8 cellular contexts compared by ENCODE assay signal in genomic region chr5:180816608-180817534, GRCh38. TPM values are rescaled to one million over a fixed set of nuclear protein-coding genes. Genes with fewer than 3 reads are reported as not detected.
DNase-seq lines count a peak whose midpoint lies in the region; ATAC-seq and TF ChIP-seq lines count a peak whose summit lies in the region.

No MANE protein-coding gene starts in this region.

- H3K9me3 ChIP-seq in T-helper 17 cell (ENCODE audit: control insufficient read depth, low read length, poor library complexity, severe bottlenecking): no peaks in the 10 kb centered on the region
- H3K9me3 ChIP-seq in right cardiac atrium (ENCODE audit: control insufficient read depth, low read length): no peaks in the 10 kb centered on the region
- no peaks in the 10 kb centered on the region for H3K9me3 ChIP-seq in thyroid gland

- no peak overlapping the region for H3K4me3 ChIP-seq in right cardiac atrium (ENCODE audit: low read length)
- H3K4me3 ChIP-seq in thyroid gland (replicated peaks in 1 of 3): no peak overlapping the region

- peak overlapping the region; percentile 79 for H3K4me3 Mint-ChIP-seq in activated naive CD4-positive, alpha-beta T cell treated with anti-CD3 and anti-CD28 coated beads, Interleukin-2, amount 50 U/mL, for 24 hours
- peak overlapping the region; percentile 72 for H3K4me3 Mint-ChIP-seq in T-helper 17 cell

- H3K27me3 Mint-ChIP-seq in activated naive CD4-positive, alpha-beta T cell treated with anti-CD3 and anti-CD28 coated beads, Interleukin-2, amount 50 U/mL, for 24 hours: no peaks in the 10 kb centered on the region
- no peaks in the 10 kb centered on the region for H3K27me3 Mint-ChIP-seq in T-helper 17 cell

- intact Hi-C loops in right cardiac atrium (cut with DNase I): no loop called here
- intact Hi-C loops in thyroid gland (cut with DNase I): no loop called here

- TF ChIP-seq POLR2A in thyroid gland (IDR thresholded peaks at IDR 0.05): peak in 1 of 2 donors; percentile 40

- no peaks in the 10 kb centered on the region for H3K9me3 Mint-ChIP-seq in activated naive CD4-positive, alpha-beta T cell treated with anti-CD3 and anti-CD28 coated beads, Interleukin-2, amount 50 U/mL, for 24 hours

- H3K36me3 Mint-ChIP-seq in activated naive CD4-positive, alpha-beta T cell treated with anti-CD3 and anti-CD28 coated beads, Interleukin-2, amount 50 U/mL, for 24 hours: no peaks in the 10 kb centered on the region
- H3K36me3 Mint-ChIP-seq in T-helper 17 cell (ENCODE audit: low read depth): no peaks in the 10 kb centered on the region

- H3K27ac ChIP-seq in right cardiac atrium (ENCODE audit: low read length): peak overlapping the region; percentile 80
- peak overlapping the region; percentile 95 to 99 (median 97) for H3K27ac ChIP-seq in thyroid gland

- H3K4me1 Mint-ChIP-seq in activated naive CD4-positive, alpha-beta T cell treated with anti-CD3 and anti-CD28 coated beads, Interleukin-2, amount 50 U/mL, for 24 hours: peaks cover 52% of the 10 kb centered on the region
- peaks cover 34% of the 10 kb centered on the region for H3K4me1 Mint-ChIP-seq in T-helper 17 cell

- no peak for DNase-seq in activated naive CD4-positive, alpha-beta T cell (lab: John Stamatoyannopoulos, UW)
- DNase-seq in T-helper 17 cell: no peak
- DNase-seq in right cardiac atrium: peak; percentile 71 to 84 (median 82)
- DNase-seq in thyroid gland: peak; percentile 49 to 54

- H3K36me3 ChIP-seq in thyroid gland: no peaks in the 10 kb centered on the region

- WGBS in right cardiac atrium: 36% methylated on average over 13 of the region's 13 CpGs
- WGBS in thyroid gland, 2 donors: 25 to 28% methylated on average over 13 of the region's 13 CpGs

- peak in 1 of 6 experiments; percentile 7 for TF ChIP-seq CTCF in thyroid gland (IDR thresholded peaks at IDR 0.05)

- H3K27ac Mint-ChIP-seq in activated naive CD4-positive, alpha-beta T cell treated with anti-CD3 and anti-CD28 coated beads, Interleukin-2, amount 50 U/mL, for 24 hours: peak overlapping the region; percentile 70
- peak overlapping the region; percentile 94 for H3K27ac Mint-ChIP-seq in T-helper 17 cell

- peaks cover 11% of the 10 kb centered on the region for H3K4me1 ChIP-seq in right cardiac atrium (ENCODE audit: control insufficient read depth, insufficient read depth, low read length)
- H3K4me1 ChIP-seq in thyroid gland: peaks cover 56 to 84% of the 10 kb centered on the region in 2 donors

- H3K27me3 ChIP-seq in right cardiac atrium (ENCODE audit: control insufficient read depth, insufficient read depth) (no peaks in the 10 kb centered on the region), thyroid gland (no peaks in the 10 kb centered on the region)

- ATAC-seq in T-helper 17 cell: peak; percentile 68
- peak; percentile 64 to 86 for ATAC-seq in right cardiac atrium
- ATAC-seq in GM19455 (IDR thresholded peaks at IDR 0.05; ENCODE audit: unreplicated experiment): no peak
- ATAC-seq in HG03095 (IDR thresholded peaks at IDR 0.05; ENCODE audit: unreplicated experiment): no peak
- ATAC-seq in HG03280 (IDR thresholded peaks at IDR 0.05; ENCODE audit: unreplicated experiment): no peak

RNA-seq across cellular contexts. Expression of gene MGAT1, which starts 14.3 kb away (rescaled TPM):
- total RNA-seq in T-helper 17 cell: 10 to 100 TPM; 77.1 to 80.8 TPM
- 100 to 1,000 TPM in 1 of 4 donors, 10 to 100 TPM in 3; 74.3 to 119 (median 82.7) TPM for total RNA-seq in right cardiac atrium
- polyA plus RNA-seq in right cardiac atrium: 87.6 TPM
- 100 to 1,000 TPM; 155 to 283 (median 200) TPM for total RNA-seq in thyroid gland

RNA-seq across cellular contexts. Expression of gene ZFP62, which starts 44.2 kb away (rescaled TPM):
- 10 to 100 TPM; 18.9 to 23.5 TPM for total RNA-seq in T-helper 17 cell
- 10 to 100 TPM; 19.7 to 22.8 (median 20.6) TPM for total RNA-seq in right cardiac atrium
- polyA plus RNA-seq in right cardiac atrium: 12.0 TPM
- 10 to 100 TPM; 41.1 to 58.9 (median 47.3) TPM for total RNA-seq in thyroid gland

Comparison
In these comparisons a context has a peak if more than half of its experiments do, and no peak if none do; other contexts are left out.
1. DNase-seq: peak in right cardiac atrium (3 of 3) and thyroid gland (2 of 2); none in activated naive CD4-positive, alpha-beta T cell (0 of 4) and T-helper 17 cell (0 of 3).
2. ATAC-seq: peak in T-helper 17 cell (single experiment) and right cardiac atrium (2 of 2); none in GM19455 (single experiment), HG03095 (single experiment) and HG03280 (single experiment).